1 cellular context compared by ENCODE assay signal in the genomic region with DNA sequence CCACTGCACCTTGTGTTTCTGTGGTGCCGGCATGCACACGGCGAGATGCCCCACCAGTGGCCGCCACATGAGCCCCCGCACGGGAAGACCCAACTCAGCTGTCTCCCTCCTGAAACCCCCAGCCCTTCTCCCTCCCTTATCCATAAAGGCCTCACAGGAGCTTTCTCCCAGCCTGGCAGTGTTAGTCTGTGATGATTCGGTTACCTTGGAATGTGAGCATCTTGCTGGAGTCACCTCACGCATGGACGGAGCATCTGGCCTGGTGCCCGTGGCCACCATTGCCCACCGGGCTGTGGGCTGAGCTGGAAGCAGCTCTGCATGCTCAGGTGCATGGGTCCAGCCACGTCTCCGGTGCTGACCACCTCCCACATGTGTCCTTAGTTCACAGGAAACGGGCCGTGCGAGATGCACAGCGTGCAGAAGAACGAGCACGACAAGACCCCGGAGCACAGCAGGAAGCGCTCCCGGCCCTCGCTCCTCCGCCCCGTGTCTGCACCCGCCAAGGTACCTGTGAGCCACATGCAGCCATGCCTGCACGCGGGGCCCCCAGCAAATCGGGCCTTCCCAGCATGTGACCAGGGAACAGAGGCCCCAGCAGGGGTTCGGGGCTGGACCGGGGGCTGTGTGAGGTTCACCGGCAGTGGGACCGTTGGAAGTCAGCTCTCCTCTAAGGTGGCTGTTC.
TF ChIP-seq lines count a peak whose summit lies in the region.

No MANE protein-coding gene starts in this region.

TF ChIP-seq in HepG2, 621 proteins besides CTCF, POLR2A, EP300 and RAD21:
- no peak for TF ChIP-seq EEA1 (CRISPR knock-in tag; IDR thresholded peaks at IDR 0.05; ENCODE audit: borderline replicate concordance)
- TF ChIP-seq, protein P1, sequence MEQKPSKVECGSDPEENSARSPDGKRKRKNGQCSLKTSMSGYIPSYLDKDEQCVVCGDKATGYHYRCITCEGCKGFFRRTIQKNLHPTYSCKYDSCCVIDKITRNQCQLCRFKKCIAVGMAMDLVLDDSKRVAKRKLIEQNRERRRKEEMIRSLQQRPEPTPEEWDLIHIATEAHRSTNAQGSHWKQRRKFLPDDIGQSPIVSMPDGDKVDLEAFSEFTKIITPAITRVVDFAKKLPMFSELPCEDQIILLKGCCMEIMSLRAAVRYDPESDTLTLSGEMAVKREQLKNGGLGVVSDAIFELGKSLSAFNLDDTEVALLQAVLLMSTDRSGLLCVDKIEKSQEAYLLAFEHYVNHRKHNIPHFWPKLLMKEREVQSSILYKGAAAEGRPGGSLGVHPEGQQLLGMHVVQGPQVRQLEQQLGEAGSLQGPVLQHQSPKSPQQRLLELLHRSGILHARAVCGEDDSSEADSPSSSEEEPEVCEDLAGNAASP (CRISPR knock-in tag; IDR thresholded peaks at IDR 0.05; ENCODE audit: borderline replicate concordance) = no peak
- no peak for TF ChIP-seq ZNF777 (CRISPR knock-in tag; IDR thresholded peaks at IDR 0.05)
- TF ChIP-seq, protein P2, sequence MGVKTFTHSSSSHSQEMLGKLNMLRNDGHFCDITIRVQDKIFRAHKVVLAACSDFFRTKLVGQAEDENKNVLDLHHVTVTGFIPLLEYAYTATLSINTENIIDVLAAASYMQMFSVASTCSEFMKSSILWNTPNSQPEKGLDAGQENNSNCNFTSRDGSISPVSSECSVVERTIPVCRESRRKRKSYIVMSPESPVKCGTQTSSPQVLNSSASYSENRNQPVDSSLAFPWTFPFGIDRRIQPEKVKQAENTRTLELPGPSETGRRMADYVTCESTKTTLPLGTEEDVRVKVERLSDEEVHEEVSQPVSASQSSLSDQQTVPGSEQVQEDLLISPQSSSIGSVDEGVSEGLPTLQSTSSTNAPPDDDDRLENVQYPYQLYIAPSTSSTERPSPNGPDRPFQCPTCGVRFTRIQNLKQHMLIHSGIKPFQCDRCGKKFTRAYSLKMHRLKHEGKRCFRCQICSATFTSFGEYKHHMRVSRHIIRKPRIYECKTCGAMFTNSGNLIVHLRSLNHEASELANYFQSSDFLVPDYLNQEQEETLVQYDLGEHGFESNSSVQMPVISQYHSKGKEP (CRISPR knock-in tag; IDR thresholded peaks at IDR 0.05) = no peak
- peak; percentile 41 for TF ChIP-seq AGO2 (optimal IDR thresholded peaks at IDR 0.05; ENCODE audit: low read depth, low read length)
- 0 out of 2 replicates have a peak, but pooled peaks have one; percentile 33 for TF ChIP-seq RBFOX2 (IDR thresholded peaks at IDR 0.05; ENCODE audit: low read depth, low read length)
- TF ChIP-seq MAZ (IDR thresholded peaks at IDR 0.05; ENCODE audit: borderline replicate concordance, low read depth, low read length) = no peak
- TF ChIP-seq MAZ (CRISPR knock-in tag; IDR thresholded peaks at IDR 0.05; ENCODE audit: low read depth) = no peak
- TF ChIP-seq SAFB2 (CRISPR knock-in tag; IDR thresholded peaks at IDR 0.05; ENCODE audit: borderline replicate concordance, low read depth) = no peak
- TF ChIP-seq ZNF230 (CRISPR knock-in tag; IDR thresholded peaks at IDR 0.05) = no peak
- no peak for TF ChIP-seq PHF20 (CRISPR knock-in tag; IDR thresholded peaks at IDR 0.05)
- no peak for TF ChIP-seq ZNF891 (CRISPR knock-in tag; IDR thresholded peaks at IDR 0.05)
- TF ChIP-seq, protein P3, sequence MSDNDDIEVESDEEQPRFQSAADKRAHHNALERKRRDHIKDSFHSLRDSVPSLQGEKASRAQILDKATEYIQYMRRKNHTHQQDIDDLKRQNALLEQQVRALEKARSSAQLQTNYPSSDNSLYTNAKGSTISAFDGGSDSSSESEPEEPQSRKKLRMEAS (IDR thresholded peaks at IDR 0.05) = no peak
- TF ChIP-seq, protein P4, sequence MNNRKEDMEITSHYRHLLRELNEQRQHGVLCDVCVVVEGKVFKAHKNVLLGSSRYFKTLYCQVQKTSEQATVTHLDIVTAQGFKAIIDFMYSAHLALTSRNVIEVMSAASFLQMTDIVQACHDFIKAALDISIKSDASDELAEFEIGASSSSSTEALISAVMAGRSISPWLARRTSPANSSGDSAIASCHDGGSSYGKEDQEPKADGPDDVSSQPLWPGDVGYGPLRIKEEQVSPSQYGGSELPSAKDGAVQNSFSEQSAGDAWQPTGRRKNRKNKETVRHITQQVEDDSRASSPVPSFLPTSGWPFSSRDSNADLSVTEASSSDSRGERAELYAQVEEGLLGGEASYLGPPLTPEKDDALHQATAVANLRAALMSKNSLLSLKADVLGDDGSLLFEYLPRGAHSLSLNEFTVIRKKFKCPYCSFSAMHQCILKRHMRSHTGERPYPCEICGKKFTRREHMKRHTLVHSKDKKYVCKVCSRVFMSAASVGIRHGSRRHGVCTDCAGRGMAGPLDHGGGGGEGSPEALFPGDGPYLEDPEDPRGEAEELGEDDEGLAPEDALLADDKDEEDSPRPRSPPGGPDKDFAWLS (CRISPR knock-in tag; IDR thresholded peaks at IDR 0.05; ENCODE audit: borderline replicate concordance) = no peak
- no peak for TF ChIP-seq ZC3H13 (CRISPR knock-in tag; IDR thresholded peaks at IDR 0.05)
- no peak for TF ChIP-seq ZNF232 (CRISPR knock-in tag; IDR thresholded peaks at IDR 0.05; ENCODE audit: borderline replicate concordance)
- no peak for TF ChIP-seq ZMYM3 (CRISPR knock-in tag; IDR thresholded peaks at IDR 0.05)
